ENCODE assay signal across 18 cellular contexts in genomic region chr6:71707059-71707458, GRCh38.
"Had no signal": no experiment of that assay in that cellular context is flagged by ENCODE, and none has a peak within 500 bp of the region (broad histone marks: within the 10 kb centered on the region; RNA-seq: fewer than 3 reads in every experiment).

No MANE protein-coding gene starts in this region.

- ATAC-seq: gastroesophageal sphincter; left lobe of liver; mucosa of descending colon; natural killer cell; sciatic nerve; stimulated activated naive B cell treated with anti-CD40 and anti-IgM and Interleukin-4, amounts not matched to agents 10 μg/mL and 1 μg/mL and 100 μg/mL, for 72 hours; stimulated activated naive CD8-positive, alpha-beta T cell treated with anti-CD3 and anti-CD28 coated beads, Interleukin-15, amount 100 ng/mL, for 72 hours had no signal

- DNase-seq: colonic mucosa; dermis blood vessel endothelial cell; esophagus squamous epithelium; foreskin fibroblast; mammary epithelial cell; mucosa of descending colon; natural killer cell; posterior cingulate gyrus; spleen; stimulated activated CD4-positive, alpha-beta T cell treated with anti-CD3 and anti-CD28 coated beads, Interleukin-15, amount 100 ng/mL, for 24 hours; stimulated activated CD4-positive, alpha-beta T cell treated with anti-CD3 and anti-CD28 coated beads, Interleukin-1b, Interleukin-23, amount 100 ng/mL, for 48 hours; stimulated activated CD4-positive, alpha-beta T cell treated with anti-CD3 and anti-CD28 coated beads, Interleukin-4, amount 100 ng/mL, for 24 hours; stimulated activated naive B cell treated with anti-CD40 and anti-IgM and Interleukin-4, amounts not matched to agents 10 μg/mL and 1 μg/mL and 100 μg/mL, for 72 hours; stimulated activated naive CD8-positive, alpha-beta T cell treated with anti-CD3 and anti-CD28 coated beads, Interleukin-15, amount 100 ng/mL, for 72 hours; testis had no signal
